ENCODE assay signal across 1 cellular context in the genomic region with DNA sequence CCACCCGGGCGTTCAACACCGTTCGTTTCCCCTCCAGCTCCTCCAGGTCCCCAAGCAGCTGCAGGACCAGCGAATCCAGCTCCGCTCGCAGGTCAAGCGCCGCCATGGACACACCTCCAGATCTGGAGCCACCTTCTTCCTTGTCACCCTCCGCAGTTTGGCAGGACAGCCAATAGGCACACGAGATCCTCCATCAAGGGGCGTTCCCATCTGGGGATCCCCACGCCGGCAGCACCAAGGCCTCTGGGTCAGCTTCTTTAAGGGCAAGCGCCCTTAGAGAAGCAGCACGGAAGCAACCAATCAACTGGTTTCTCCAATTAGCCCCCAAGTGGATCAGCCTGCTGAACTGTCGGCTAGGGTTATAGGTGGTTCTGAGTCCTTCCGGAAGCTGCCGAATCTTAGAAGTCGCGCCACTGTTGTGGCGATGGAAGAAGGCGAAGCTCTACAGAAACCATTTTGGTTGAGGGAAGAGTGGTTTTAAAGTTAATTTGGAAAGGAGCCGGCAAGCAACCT.
TF ChIP-seq lines count a peak whose summit lies in the region.

No MANE protein-coding gene starts in this region.

TF ChIP-seq in HepG2, 621 proteins besides CTCF, POLR2A, EP300 and RAD21 (continued from another document and continues in another):
- TF ChIP-seq, protein P1, sequence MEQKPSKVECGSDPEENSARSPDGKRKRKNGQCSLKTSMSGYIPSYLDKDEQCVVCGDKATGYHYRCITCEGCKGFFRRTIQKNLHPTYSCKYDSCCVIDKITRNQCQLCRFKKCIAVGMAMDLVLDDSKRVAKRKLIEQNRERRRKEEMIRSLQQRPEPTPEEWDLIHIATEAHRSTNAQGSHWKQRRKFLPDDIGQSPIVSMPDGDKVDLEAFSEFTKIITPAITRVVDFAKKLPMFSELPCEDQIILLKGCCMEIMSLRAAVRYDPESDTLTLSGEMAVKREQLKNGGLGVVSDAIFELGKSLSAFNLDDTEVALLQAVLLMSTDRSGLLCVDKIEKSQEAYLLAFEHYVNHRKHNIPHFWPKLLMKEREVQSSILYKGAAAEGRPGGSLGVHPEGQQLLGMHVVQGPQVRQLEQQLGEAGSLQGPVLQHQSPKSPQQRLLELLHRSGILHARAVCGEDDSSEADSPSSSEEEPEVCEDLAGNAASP (CRISPR knock-in tag; IDR thresholded peaks at IDR 0.05; ENCODE audit: borderline replicate concordance) = no peak
- TF ChIP-seq RARG (CRISPR knock-in tag; IDR thresholded peaks at IDR 0.05; ENCODE audit: low read depth) (no peak), ZFP82 (CRISPR knock-in tag; IDR thresholded peaks at IDR 0.05; ENCODE audit: borderline replicate concordance) (no peak), MZF1 (CRISPR knock-in tag; IDR thresholded peaks at IDR 0.05; ENCODE audit: borderline replicate concordance) (no peak), GATAD2A (CRISPR knock-in tag; IDR thresholded peaks at IDR 0.05) (no peak; the same call in 1 of the 2 replicates), SMC3 (IDR thresholded peaks at IDR 0.05; ENCODE audit: low read length) (no peak), TGIF2 (CRISPR knock-in tag; IDR thresholded peaks at IDR 0.05) (no peak), RCOR2 (CRISPR knock-in tag; IDR thresholded peaks at IDR 0.05) (no peak; the same call in 1 of the 2 replicates), SMAD1 (CRISPR knock-in tag; IDR thresholded peaks at IDR 0.05; ENCODE audit: borderline replicate concordance, low read depth) (no peak), HMG20A (CRISPR knock-in tag; IDR thresholded peaks at IDR 0.05; ENCODE audit: borderline replicate concordance) (no peak), TOE1 (CRISPR knock-in tag; IDR thresholded peaks at IDR 0.05) (no peak), HNF4G (IDR thresholded peaks at IDR 0.05; ENCODE audit: borderline replicate concordance, low read depth, low read length) (no peak), HNF4G (CRISPR knock-in tag; IDR thresholded peaks at IDR 0.05; ENCODE audit: borderline replicate concordance, low read depth) (no peak), SRSF9 (IDR thresholded peaks at IDR 0.05; ENCODE audit: borderline replicate concordance, insufficient read depth, low read depth, low read length, poor library complexity, severe bottlenecking) (no peak), SP5 (CRISPR knock-in tag; IDR thresholded peaks at IDR 0.05; ENCODE audit: borderline replicate concordance, low read depth) (peak; percentile 21; the same call in 1 of the 2 replicates), ZNF720 (CRISPR knock-in tag; IDR thresholded peaks at IDR 0.05) (no peak), ZNF367 (CRISPR knock-in tag; IDR thresholded peaks at IDR 0.05; ENCODE audit: borderline replicate concordance) (no peak), SKI (IDR thresholded peaks at IDR 0.05; ENCODE audit: partially characterized antibody) (no peak)
- TF ChIP-seq, protein P2, sequence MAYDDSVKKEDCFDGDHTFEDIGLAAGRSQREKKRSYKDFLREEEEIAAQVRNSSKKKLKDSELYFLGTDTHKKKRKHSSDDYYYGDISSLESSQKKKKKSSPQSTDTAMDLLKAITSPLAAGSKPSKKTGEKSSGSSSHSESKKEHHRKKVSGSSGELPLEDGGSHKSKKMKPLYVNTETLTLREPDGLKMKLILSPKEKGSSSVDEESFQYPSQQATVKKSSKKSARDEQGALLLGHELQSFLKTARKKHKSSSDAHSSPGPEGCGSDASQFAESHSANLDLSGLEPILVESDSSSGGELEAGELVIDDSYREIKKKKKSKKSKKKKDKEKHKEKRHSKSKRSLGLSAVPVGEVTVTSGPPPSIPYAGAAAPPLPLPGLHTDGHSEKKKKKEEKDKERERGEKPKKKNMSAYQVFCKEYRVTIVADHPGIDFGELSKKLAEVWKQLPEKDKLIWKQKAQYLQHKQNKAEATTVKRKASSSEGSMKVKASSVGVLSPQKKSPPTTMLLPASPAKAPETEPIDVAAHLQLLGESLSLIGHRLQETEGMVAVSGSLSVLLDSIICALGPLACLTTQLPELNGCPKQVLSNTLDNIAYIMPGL (CRISPR knock-in tag; IDR thresholded peaks at IDR 0.05; ENCODE audit: borderline replicate concordance in 1 of 2, low read depth in 1 of 2) = no peak
- TF ChIP-seq, protein P3, sequence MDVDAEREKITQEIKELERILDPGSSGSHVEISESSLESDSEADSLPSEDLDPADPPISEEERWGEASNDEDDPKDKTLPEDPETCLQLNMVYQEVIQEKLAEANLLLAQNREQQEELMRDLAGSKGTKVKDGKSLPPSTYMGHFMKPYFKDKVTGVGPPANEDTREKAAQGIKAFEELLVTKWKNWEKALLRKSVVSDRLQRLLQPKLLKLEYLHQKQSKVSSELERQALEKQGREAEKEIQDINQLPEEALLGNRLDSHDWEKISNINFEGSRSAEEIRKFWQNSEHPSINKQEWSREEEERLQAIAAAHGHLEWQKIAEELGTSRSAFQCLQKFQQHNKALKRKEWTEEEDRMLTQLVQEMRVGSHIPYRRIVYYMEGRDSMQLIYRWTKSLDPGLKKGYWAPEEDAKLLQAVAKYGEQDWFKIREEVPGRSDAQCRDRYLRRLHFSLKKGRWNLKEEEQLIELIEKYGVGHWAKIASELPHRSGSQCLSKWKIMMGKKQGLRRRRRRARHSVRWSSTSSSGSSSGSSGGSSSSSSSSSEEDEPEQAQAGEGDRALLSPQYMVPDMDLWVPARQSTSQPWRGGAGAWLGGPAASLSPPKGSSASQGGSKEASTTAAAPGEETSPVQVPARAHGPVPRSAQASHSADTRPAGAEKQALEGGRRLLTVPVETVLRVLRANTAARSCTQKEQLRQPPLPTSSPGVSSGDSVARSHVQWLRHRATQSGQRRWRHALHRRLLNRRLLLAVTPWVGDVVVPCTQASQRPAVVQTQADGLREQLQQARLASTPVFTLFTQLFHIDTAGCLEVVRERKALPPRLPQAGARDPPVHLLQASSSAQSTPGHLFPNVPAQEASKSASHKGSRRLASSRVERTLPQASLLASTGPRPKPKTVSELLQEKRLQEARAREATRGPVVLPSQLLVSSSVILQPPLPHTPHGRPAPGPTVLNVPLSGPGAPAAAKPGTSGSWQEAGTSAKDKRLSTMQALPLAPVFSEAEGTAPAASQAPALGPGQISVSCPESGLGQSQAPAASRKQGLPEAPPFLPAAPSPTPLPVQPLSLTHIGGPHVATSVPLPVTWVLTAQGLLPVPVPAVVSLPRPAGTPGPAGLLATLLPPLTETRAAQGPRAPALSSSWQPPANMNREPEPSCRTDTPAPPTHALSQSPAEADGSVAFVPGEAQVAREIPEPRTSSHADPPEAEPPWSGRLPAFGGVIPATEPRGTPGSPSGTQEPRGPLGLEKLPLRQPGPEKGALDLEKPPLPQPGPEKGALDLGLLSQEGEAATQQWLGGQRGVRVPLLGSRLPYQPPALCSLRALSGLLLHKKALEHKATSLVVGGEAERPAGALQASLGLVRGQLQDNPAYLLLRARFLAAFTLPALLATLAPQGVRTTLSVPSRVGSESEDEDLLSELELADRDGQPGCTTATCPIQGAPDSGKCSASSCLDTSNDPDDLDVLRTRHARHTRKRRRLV (CRISPR knock-in tag; IDR thresholded peaks at IDR 0.05) = no peak
- TF ChIP-seq, protein P4, sequence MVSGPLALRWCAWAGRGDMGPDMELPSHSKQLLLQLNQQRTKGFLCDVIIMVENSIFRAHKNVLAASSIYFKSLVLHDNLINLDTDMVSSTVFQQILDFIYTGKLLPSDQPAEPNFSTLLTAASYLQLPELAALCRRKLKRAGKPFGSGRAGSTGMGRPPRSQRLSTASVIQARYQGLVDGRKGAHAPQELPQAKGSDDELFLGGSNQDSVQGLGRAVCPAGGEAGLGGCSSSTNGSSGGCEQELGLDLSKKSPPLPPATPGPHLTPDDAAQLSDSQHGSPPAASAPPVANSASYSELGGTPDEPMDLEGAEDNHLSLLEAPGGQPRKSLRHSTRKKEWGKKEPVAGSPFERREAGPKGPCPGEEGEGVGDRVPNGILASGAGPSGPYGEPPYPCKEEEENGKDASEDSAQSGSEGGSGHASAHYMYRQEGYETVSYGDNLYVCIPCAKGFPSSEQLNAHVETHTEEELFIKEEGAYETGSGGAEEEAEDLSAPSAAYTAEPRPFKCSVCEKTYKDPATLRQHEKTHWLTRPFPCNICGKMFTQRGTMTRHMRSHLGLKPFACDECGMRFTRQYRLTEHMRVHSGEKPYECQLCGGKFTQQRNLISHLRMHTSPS (CRISPR knock-in tag; IDR thresholded peaks at IDR 0.05; ENCODE audit: low read depth) = no peak
- TF ChIP-seq, protein P5, sequence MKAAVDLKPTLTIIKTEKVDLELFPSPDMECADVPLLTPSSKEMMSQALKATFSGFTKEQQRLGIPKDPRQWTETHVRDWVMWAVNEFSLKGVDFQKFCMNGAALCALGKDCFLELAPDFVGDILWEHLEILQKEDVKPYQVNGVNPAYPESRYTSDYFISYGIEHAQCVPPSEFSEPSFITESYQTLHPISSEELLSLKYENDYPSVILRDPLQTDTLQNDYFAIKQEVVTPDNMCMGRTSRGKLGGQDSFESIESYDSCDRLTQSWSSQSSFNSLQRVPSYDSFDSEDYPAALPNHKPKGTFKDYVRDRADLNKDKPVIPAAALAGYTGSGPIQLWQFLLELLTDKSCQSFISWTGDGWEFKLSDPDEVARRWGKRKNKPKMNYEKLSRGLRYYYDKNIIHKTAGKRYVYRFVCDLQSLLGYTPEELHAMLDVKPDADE (CRISPR knock-in tag; IDR thresholded peaks at IDR 0.05) = no peak
- TF ChIP-seq, protein P6, sequence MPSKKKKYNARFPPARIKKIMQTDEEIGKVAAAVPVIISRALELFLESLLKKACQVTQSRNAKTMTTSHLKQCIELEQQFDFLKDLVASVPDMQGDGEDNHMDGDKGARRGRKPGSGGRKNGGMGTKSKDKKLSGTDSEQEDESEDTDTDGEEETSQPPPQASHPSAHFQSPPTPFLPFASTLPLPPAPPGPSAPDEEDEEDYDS (CRISPR knock-in tag; IDR thresholded peaks at IDR 0.05) = peak; percentile 45; the same call in 1 of the 2 replicates
- TF ChIP-seq, protein P7, sequence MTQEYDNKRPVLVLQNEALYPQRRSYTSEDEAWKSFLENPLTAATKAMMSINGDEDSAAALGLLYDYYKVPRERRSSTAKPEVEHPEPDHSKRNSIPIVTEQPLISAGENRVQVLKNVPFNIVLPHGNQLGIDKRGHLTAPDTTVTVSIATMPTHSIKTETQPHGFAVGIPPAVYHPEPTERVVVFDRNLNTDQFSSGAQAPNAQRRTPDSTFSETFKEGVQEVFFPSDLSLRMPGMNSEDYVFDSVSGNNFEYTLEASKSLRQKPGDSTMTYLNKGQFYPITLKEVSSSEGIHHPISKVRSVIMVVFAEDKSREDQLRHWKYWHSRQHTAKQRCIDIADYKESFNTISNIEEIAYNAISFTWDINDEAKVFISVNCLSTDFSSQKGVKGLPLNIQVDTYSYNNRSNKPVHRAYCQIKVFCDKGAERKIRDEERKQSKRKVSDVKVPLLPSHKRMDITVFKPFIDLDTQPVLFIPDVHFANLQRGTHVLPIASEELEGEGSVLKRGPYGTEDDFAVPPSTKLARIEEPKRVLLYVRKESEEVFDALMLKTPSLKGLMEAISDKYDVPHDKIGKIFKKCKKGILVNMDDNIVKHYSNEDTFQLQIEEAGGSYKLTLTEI (CRISPR knock-in tag; conservative IDR thresholded peaks at IDR 0.05) = no peak
- TF ChIP-seq, protein P8, sequence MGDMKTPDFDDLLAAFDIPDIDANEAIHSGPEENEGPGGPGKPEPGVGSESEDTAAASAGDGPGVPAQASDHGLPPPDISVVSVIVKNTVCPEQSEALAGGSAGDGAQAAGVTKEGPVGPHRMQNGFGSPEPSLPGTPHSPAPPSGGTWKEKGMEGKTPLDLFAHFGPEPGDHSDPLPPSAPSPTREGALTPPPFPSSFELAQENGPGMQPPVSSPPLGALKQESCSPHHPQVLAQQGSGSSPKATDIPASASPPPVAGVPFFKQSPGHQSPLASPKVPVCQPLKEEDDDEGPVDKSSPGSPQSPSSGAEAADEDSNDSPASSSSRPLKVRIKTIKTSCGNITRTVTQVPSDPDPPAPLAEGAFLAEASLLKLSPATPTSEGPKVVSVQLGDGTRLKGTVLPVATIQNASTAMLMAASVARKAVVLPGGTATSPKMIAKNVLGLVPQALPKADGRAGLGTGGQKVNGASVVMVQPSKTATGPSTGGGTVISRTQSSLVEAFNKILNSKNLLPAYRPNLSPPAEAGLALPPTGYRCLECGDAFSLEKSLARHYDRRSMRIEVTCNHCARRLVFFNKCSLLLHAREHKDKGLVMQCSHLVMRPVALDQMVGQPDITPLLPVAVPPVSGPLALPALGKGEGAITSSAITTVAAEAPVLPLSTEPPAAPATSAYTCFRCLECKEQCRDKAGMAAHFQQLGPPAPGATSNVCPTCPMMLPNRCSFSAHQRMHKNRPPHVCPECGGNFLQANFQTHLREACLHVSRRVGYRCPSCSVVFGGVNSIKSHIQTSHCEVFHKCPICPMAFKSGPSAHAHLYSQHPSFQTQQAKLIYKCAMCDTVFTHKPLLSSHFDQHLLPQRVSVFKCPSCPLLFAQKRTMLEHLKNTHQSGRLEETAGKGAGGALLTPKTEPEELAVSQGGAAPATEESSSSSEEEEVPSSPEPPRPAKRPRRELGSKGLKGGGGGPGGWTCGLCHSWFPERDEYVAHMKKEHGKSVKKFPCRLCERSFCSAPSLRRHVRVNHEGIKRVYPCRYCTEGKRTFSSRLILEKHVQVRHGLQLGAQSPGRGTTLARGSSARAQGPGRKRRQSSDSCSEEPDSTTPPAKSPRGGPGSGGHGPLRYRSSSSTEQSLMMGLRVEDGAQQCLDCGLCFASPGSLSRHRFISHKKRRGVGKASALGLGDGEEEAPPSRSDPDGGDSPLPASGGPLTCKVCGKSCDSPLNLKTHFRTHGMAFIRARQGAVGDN (CRISPR knock-in tag; IDR thresholded peaks at IDR 0.05) = peak; percentile 67; the same call in 1 of the 2 replicates
- TF ChIP-seq, protein P9, sequence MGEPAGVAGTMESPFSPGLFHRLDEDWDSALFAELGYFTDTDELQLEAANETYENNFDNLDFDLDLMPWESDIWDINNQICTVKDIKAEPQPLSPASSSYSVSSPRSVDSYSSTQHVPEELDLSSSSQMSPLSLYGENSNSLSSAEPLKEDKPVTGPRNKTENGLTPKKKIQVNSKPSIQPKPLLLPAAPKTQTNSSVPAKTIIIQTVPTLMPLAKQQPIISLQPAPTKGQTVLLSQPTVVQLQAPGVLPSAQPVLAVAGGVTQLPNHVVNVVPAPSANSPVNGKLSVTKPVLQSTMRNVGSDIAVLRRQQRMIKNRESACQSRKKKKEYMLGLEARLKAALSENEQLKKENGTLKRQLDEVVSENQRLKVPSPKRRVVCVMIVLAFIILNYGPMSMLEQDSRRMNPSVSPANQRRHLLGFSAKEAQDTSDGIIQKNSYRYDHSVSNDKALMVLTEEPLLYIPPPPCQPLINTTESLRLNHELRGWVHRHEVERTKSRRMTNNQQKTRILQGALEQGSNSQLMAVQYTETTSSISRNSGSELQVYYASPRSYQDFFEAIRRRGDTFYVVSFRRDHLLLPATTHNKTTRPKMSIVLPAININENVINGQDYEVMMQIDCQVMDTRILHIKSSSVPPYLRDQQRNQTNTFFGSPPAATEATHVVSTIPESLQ (CRISPR knock-in tag; conservative IDR thresholded peaks at IDR 0.05) = peak; percentile 36; the same call in 1 of the 2 replicates
- TF ChIP-seq, protein P10, sequence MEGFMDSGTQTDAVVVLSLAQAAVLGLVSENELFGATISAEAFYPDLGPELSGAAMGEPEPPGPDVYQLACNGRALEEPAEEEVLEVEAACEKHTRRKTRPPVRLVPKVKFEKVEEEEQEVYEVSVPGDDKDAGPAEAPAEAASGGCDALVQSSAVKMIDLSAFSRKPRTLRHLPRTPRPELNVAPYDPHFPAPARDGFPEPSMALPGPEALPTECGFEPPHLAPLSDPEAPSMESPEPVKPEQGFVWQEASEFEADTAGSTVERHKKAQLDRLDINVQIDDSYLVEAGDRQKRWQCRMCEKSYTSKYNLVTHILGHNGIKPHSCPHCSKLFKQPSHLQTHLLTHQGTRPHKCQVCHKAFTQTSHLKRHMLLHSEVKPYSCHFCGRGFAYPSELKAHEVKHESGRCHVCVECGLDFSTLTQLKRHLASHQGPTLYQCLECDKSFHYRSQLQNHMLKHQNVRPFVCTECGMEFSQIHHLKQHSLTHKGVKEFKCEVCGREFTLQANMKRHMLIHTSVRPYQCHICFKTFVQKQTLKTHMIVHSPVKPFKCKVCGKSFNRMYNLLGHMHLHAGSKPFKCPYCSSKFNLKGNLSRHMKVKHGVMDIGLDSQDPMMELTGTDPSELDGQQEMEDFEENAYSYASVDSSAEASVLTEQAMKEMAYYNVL (CRISPR knock-in tag; IDR thresholded peaks at IDR 0.05; ENCODE audit: borderline replicate concordance) = 0 out of 2 replicates have a peak, but pooled peaks have one; percentile 15
